ENCODE assay signal across 9 cellular contexts in the genomic region with DNA sequence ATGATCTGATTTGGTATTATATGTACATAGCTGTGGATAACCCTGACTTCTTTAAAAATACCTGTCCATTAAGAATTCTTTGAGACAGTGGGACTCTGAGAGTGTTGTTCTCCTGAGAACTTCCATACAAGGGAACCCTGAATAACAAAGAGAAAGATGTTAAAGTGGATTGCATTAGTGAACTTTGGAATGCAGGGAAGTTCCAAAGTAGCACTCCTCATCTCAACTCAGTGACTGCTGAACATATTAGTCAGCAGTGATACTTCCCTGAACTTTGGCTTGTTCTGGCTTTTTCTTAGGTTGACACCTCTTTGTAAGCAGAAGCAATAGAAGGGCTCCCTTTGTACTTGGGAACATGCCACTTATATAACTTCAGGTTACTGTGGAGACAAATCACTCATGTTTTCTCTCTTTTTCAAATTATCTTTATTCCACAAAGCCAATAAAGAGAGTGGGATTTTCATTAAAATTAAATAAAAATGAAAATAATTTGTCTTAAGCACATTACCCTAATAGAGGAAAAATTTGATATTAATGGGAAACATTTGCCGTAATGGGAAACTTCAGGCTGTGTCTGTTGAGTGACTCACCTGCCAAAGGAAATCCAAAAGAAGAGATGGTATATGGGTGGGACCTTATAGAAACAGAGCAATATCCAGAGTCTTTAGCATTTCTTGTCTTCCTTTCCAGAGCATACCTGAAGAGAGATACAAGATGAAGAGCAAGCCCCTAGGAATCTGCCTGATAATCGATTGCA. TPM values are rescaled to one million over a fixed set of nuclear protein-coding genes. Genes with fewer than 3 reads are reported as not detected.
DNase-seq lines count a peak whose midpoint lies in the region; ATAC-seq, FAIRE-seq and TF ChIP-seq lines count a peak whose summit lies in the region.
"Had no signal": no experiment of that assay in that cellular context is flagged by ENCODE, and none has a peak within 500 bp of the region (broad histone marks: within the 10 kb centered on the region; RNA-seq: fewer than 3 reads in every experiment).

No MANE protein-coding gene starts in this region.

- H3K27me3 ChIP-seq in BJ (ENCODE audit: control insufficient read depth, insufficient read depth, low read length) = no peaks in the 10 kb centered on the region

- H3K4me1 Mint-ChIP-seq in naive thymus-derived CD8-positive, alpha-beta T cell = peaks cover 7 to 42% (median 16%) of the 10 kb centered on the region in 4 donors

- CTCF ChIA-PET in BJ (lab: Yijun Ruan, JAX) = interaction anchor here (1.0 to 1.1 kb wide), 2 partner anchors 9 kb away, joined by 3 to 6 read pairs; no protein-coding TSS in a partner anchor

- H3K36me3 Mint-ChIP-seq in naive thymus-derived CD8-positive, alpha-beta T cell = peaks cover 0 to 64% (median 15%) of the 10 kb centered on the region in 3 donors

- H3K36me3 ChIP-seq in BJ (ENCODE audit: control insufficient read depth, insufficient read depth, low read length) = peaks cover 8% of the 10 kb centered on the region

- peak; percentile 94 for FAIRE-seq in RCC 7860 (lab: Jason Lieb, UNC)

- H3K27me3 Mint-ChIP-seq in naive thymus-derived CD8-positive, alpha-beta T cell = no peaks in the 10 kb centered on the region

- no peak overlapping the region for H3K4me3 Mint-ChIP-seq in naive thymus-derived CD8-positive, alpha-beta T cell

- H3K4me3 ChIP-seq in BJ (ENCODE audit: low read depth, low read length) (no peak overlapping the region), epithelial cell of proximal tubule (ENCODE audit: low read depth, low read length) (no peak overlapping the region)

- no peak for ATAC-seq in naive thymus-derived CD8-positive, alpha-beta T cell
- ATAC-seq in HG03457 (IDR thresholded peaks at IDR 0.05; ENCODE audit: unreplicated experiment) (no peak), HG02588 (IDR thresholded peaks at IDR 0.05; ENCODE audit: unreplicated experiment) (no peak)

- no peaks in the 10 kb centered on the region for H3K9me3 Mint-ChIP-seq in naive thymus-derived CD8-positive, alpha-beta T cell

- POLR2A ChIA-PET in BJ (lab: Charles Lee) = interaction anchor here (1.2 kb wide), 1 partner anchor 34 kb away, joined by 3 read pairs; no protein-coding TSS in a partner anchor
- POLR2A ChIA-PET in naive thymus-derived CD8-positive, alpha-beta T cell (lab: Charles Lee) = interaction anchor here (0.6 to 1.5 kb wide), 4 partner anchors 18 to 1192 kb away, joined by 3 to 6 read pairs (median 3); no protein-coding TSS in a partner anchor

- TF ChIP-seq CTCF in BJ (IDR thresholded peaks at IDR 0.05; ENCODE audit: insufficient read depth, low read depth, low read length) (no peak), epithelial cell of proximal tubule (conservative IDR thresholded peaks at IDR 0.05; ENCODE audit: low read depth, low read length) (no peak)

- H3K27ac Mint-ChIP-seq in naive thymus-derived CD8-positive, alpha-beta T cell = peak overlapping the region in 9 of 10 donors; percentile 10 to 70 (median 49)

- DNase-seq in BJ (ENCODE audit: low read depth) = peak; percentile 73
- peak; percentile 96 for DNase-seq in RCC 7860 (ENCODE audit: low spot score)
- DNase-seq in epithelial cell of proximal tubule (ENCODE audit: low read depth) = peak; percentile 99
- no peak for DNase-seq in naive thymus-derived CD8-positive, alpha-beta T cell
- DNase-seq in inferior parietal cortex (ENCODE audit: extremely low spot score) = no peak
- no peak for DNase-seq in AML-193 (lab: John Stamatoyannopoulos, UW)
- DNase-seq: NCI-H187 had no signal

RNA-seq across cellular contexts. Expression of a gene that starts 33.3 kb away (rescaled TPM):
- polyA plus RNA-seq in BJ (2011; rRNA removed) = 28.8 and 35.6 TPM in 2 replicates
- polyA minus RNA-seq in BJ (2011; rRNA and poly(A)+ RNA removed) = 76.8 and 78.5 TPM in 2 replicates
- 56.2 and 103 TPM in 2 replicates for total RNA-seq in epithelial cell of proximal tubule
- total RNA-seq in naive thymus-derived CD8-positive, alpha-beta T cell = 100 to 1,000 TPM; 127 to 142 TPM
- 10 to 100 TPM; 50.7 to 93.3 (median 63.9) TPM for polyA plus RNA-seq in naive thymus-derived CD8-positive, alpha-beta T cell

RNA-seq across cellular contexts. Expression of a gene that starts 33.7 kb away (rescaled TPM):
- 0.83 and 1.0 TPM in 2 replicates for polyA plus RNA-seq in BJ (2011; rRNA removed)
- polyA minus RNA-seq in BJ (2011; rRNA and poly(A)+ RNA removed) = 0.57 and 0.81 TPM in 2 replicates
- 1.1 and 3.8 TPM in 2 replicates for total RNA-seq in epithelial cell of proximal tubule
- total RNA-seq in naive thymus-derived CD8-positive, alpha-beta T cell = 10 to 100 TPM; 47.2 to 48.1 TPM
- polyA plus RNA-seq in naive thymus-derived CD8-positive, alpha-beta T cell = 10 to 100 TPM in 2 of 3 donors, 1 to 10 TPM in 1; 8.6 to 17.5 (median 14.6) TPM

Comparison
In these comparisons a context has a peak if more than half of its experiments do, and no peak if none do; other contexts are left out.
1. DNase-seq: peak in BJ (single experiment), RCC 7860 (single experiment) and epithelial cell of proximal tubule (single experiment); none in naive thymus-derived CD8-positive, alpha-beta T cell (0 of 10), inferior parietal cortex (single experiment) and AML-193 (0 of 2).
2. RNA of a gene that starts 33.7 kb away (total RNA-seq): 47.2 to 48.1 TPM in naive thymus-derived CD8-positive, alpha-beta T cell; 1.1 to 3.8 TPM in epithelial cell of proximal tubule; every median in the first group is over 10 times any median in the second.